Comparison of ENCODE assay signal across 15 cellular contexts in genomic region chr4:67727124-67727850, GRCh38. TPM values are rescaled to one million over a fixed set of nuclear protein-coding genes. Genes with fewer than 3 reads are reported as not detected.
A peak's percentile ranks its signal among the peaks of the same experiment; 100 is the strongest.
DNase-seq lines count a peak whose midpoint lies in the region; ATAC-seq and TF ChIP-seq lines count a peak whose summit lies in the region.
"Had no signal": no experiment of that assay in that cellular context is flagged by ENCODE, and none has a peak within 500 bp of the region (broad histone marks: within the 10 kb centered on the region; RNA-seq: fewer than 3 reads in every experiment).

No MANE protein-coding gene starts in this region.

- H3K4me1 Mint-ChIP-seq in activated CD8-positive, alpha-beta T cell treated with anti-CD3 and anti-CD28 coated beads for 36 hours (ENCODE audit: low read depth): peaks cover 8% of the 10 kb centered on the region
- H3K4me1 Mint-ChIP-seq in activated CD8-positive, alpha-beta T cell treated with anti-CD3 and anti-CD28 coated beads, Interleukin-2, amount 10 ng/mL, durations not matched to agents 7 days and 5 days (ENCODE audit: low read depth): peaks cover 2% of the 10 kb centered on the region

- no peak for DNase-seq in activated CD8-positive, alpha-beta T cell treated with anti-CD3 and anti-CD28 coated beads for 36 hours
- DNase-seq in activated CD8-positive, alpha-beta T cell treated with anti-CD3 and anti-CD28 coated beads, Interleukin-2, amount 10 ng/mL, durations not matched to agents 7 days and 5 days: no peak
- DNase-seq in RWPE2 (ENCODE audit: low spot score) (no peak), fibroblast of lung (ENCODE audit: low read depth in 2 of 2) (peak; percentile 35 to 91), smooth muscle cell (lab: John Stamatoyannopoulos, UW; ENCODE audit: unreplicated experiment) (no peak), cortex of kidney (lab: John Stamatoyannopoulos, UW) (no peak), NCI-H526 (lab: John Stamatoyannopoulos, UW) (no peak)
- DNase-seq: amniotic stem cell, MG63, mucosa of descending colon, NCI-H524 had no signal

- H3K4me2 ChIP-seq in fibroblast of lung (ENCODE audit: extremely low read depth, insufficient read depth, low read length): no peak overlapping the region
- H3K4me2 ChIP-seq in smooth muscle cell: no peak overlapping the region

- peaks cover 7% of the 10 kb centered on the region for H3K9me3 Mint-ChIP-seq in activated CD8-positive, alpha-beta T cell treated with anti-CD3 and anti-CD28 coated beads for 36 hours
- no peaks in the 10 kb centered on the region for H3K9me3 Mint-ChIP-seq in activated CD8-positive, alpha-beta T cell treated with anti-CD3 and anti-CD28 coated beads, Interleukin-2, amount 10 ng/mL, durations not matched to agents 7 days and 5 days (ENCODE audit: insufficient read depth)

- no peaks in the 10 kb centered on the region for H3K27me3 ChIP-seq in RWPE2 (ENCODE audit: insufficient read depth, poor library complexity, severe bottlenecking)
- H3K27me3 ChIP-seq in fibroblast of lung (ENCODE audit: control insufficient read depth, insufficient read depth, low read length): no peaks in the 10 kb centered on the region
- H3K27me3 ChIP-seq in smooth muscle cell (ENCODE audit: low read depth): no peaks in the 10 kb centered on the region
- H3K27me3 ChIP-seq: MG63 had no signal

- H3K79me2 ChIP-seq in fibroblast of lung (ENCODE audit: control insufficient read depth, insufficient read depth, low read length) (no peaks in the 10 kb centered on the region), smooth muscle cell (ENCODE audit: low read depth) (no peaks in the 10 kb centered on the region)

- H3K27me3 Mint-ChIP-seq in activated CD8-positive, alpha-beta T cell treated with anti-CD3 and anti-CD28 coated beads for 36 hours: no peaks in the 10 kb centered on the region
- no peaks in the 10 kb centered on the region for H3K27me3 Mint-ChIP-seq in activated CD8-positive, alpha-beta T cell treated with anti-CD3 and anti-CD28 coated beads, Interleukin-2, amount 10 ng/mL, durations not matched to agents 7 days and 5 days (ENCODE audit: low read depth)

- POLR2A ChIA-PET in activated CD8-positive, alpha-beta T cell treated with anti-CD3 and anti-CD28 coated beads for 36 hours (lab: Charles Lee): no interaction called here
- POLR2A ChIA-PET in activated CD8-positive, alpha-beta T cell treated with anti-CD3 and anti-CD28 coated beads, Interleukin-2, amount 10 ng/mL, durations not matched to agents 7 days and 5 days (lab: Charles Lee): no interaction called here

- no peaks in the 10 kb centered on the region for H3F3A ChIP-seq in smooth muscle cell (ENCODE audit: low read depth)

- H3K9me3 ChIP-seq in RWPE2 (ENCODE audit: severe bottlenecking) (peaks cover 5% of the 10 kb centered on the region), fibroblast of lung (ENCODE audit: control insufficient read depth, insufficient read depth, low read depth, low read length) (no peaks in the 10 kb centered on the region), smooth muscle cell (replicated peaks; ENCODE audit: low read depth) (no peaks in the 10 kb centered on the region)
- H3K9me3 ChIP-seq: MG63, mucosa of descending colon, thoracic aorta had no signal

- no peak overlapping the region for H2AFZ ChIP-seq in fibroblast of lung (ENCODE audit: low read length)
- no peak overlapping the region for H2AFZ ChIP-seq in smooth muscle cell (ENCODE audit: low read depth)

- intact Hi-C loops in activated CD8-positive, alpha-beta T cell treated with anti-CD3 and anti-CD28 coated beads for 36 hours (cut with micrococcal nuclease): no loop called here

- H3K4me3 Mint-ChIP-seq in activated CD8-positive, alpha-beta T cell treated with anti-CD3 and anti-CD28 coated beads for 36 hours: no peak overlapping the region
- H3K4me3 Mint-ChIP-seq in activated CD8-positive, alpha-beta T cell treated with anti-CD3 and anti-CD28 coated beads, Interleukin-2, amount 10 ng/mL, durations not matched to agents 7 days and 5 days: no peak overlapping the region

- CTCF ChIA-PET in activated CD8-positive, alpha-beta T cell treated with anti-CD3 and anti-CD28 coated beads for 36 hours (lab: Charles Lee): interaction anchor here (0.9 to 1.1 kb wide), 4 partner anchors 10 to 106 kb away, joined by 3 to 5 read pairs (median 4); no protein-coding TSS in a partner anchor
- CTCF ChIA-PET in activated CD8-positive, alpha-beta T cell treated with anti-CD3 and anti-CD28 coated beads, Interleukin-2, amount 10 ng/mL, durations not matched to agents 7 days and 5 days (lab: Charles Lee): interaction anchor here (0.8 to 2.0 kb wide), 2 partner anchors 17 to 19 kb away, joined by 4 to 6 read pairs; no protein-coding TSS in a partner anchor

- peaks cover 22% of the 10 kb centered on the region for H3K36me3 Mint-ChIP-seq in activated CD8-positive, alpha-beta T cell treated with anti-CD3 and anti-CD28 coated beads for 36 hours (ENCODE audit: low read depth)
- H3K36me3 Mint-ChIP-seq in activated CD8-positive, alpha-beta T cell treated with anti-CD3 and anti-CD28 coated beads, Interleukin-2, amount 10 ng/mL, durations not matched to agents 7 days and 5 days (ENCODE audit: low read depth): peaks cover 36% of the 10 kb centered on the region

- no peak overlapping the region for H3K4me3 ChIP-seq in RWPE2 (ENCODE audit: severe bottlenecking)
- H3K4me3 ChIP-seq in fibroblast of lung (replicated peaks in 1 of 4; ENCODE audit: control extremely low read depth in 1 of 4, insufficient read depth in 1 of 4, low read depth in 3 of 4, low read length in 4 of 4): no peak overlapping the region
- H3K4me3 ChIP-seq in smooth muscle cell: no peak overlapping the region
- H3K4me3 ChIP-seq: GM12878, MG63, mucosa of descending colon, thoracic aorta had no signal

- WGBS in smooth muscle cell (ENCODE audit: low lambda C conversion rate): 63% methylated on average over 4 of the region's 4 CpGs

- H3K36me3 ChIP-seq in RWPE2 (ENCODE audit: low read depth): no peaks in the 10 kb centered on the region; the same call in 1 of the 2 replicates
- no peaks in the 10 kb centered on the region for H3K36me3 ChIP-seq in fibroblast of lung (ENCODE audit: control insufficient read depth, insufficient read depth, low read length)
- H3K36me3 ChIP-seq in smooth muscle cell (ENCODE audit: low read depth): no peaks in the 10 kb centered on the region
- H3K36me3 ChIP-seq: MG63, thoracic aorta had no signal

- H4K20me1 ChIP-seq in fibroblast of lung (ENCODE audit: control insufficient read depth, extremely low read depth, insufficient read depth, low read length) (no peaks in the 10 kb centered on the region), smooth muscle cell (ENCODE audit: low read depth) (no peaks in the 10 kb centered on the region)

- H3K4me1 ChIP-seq in RWPE2 (ENCODE audit: insufficient read depth, poor library complexity, severe bottlenecking): peaks cover 30% of the 10 kb centered on the region
- H3K4me1 ChIP-seq in fibroblast of lung (ENCODE audit: control insufficient read depth, extremely low read depth, insufficient read depth, low read length): no peaks in the 10 kb centered on the region
- H3K4me1 ChIP-seq in smooth muscle cell (ENCODE audit: low read depth): no peaks in the 10 kb centered on the region

- no peak overlapping the region for H3K27ac Mint-ChIP-seq in activated CD8-positive, alpha-beta T cell treated with anti-CD3 and anti-CD28 coated beads for 36 hours
- H3K27ac Mint-ChIP-seq in activated CD8-positive, alpha-beta T cell treated with anti-CD3 and anti-CD28 coated beads, Interleukin-2, amount 10 ng/mL, durations not matched to agents 7 days and 5 days: no peak overlapping the region

- peak; percentile 58 for ATAC-seq in activated CD8-positive, alpha-beta T cell treated with anti-CD3 and anti-CD28 coated beads for 36 hours
- ATAC-seq in activated CD8-positive, alpha-beta T cell treated with anti-CD3 and anti-CD28 coated beads, Interleukin-2, amount 10 ng/mL, durations not matched to agents 7 days and 5 days: no peak
- ATAC-seq in RWPE2 (ENCODE audit: low read depth) (peak; percentile 61), HG02763 (IDR thresholded peaks at IDR 0.05; ENCODE audit: unreplicated experiment) (no peak)
- ATAC-seq: GM12878, mucosa of descending colon had no signal

- H3K27ac ChIP-seq in RWPE2 (ENCODE audit: poor library complexity, severe bottlenecking) (peak overlapping the region; percentile 83), fibroblast of lung (ENCODE audit: insufficient read depth, low read length) (no peak overlapping the region), smooth muscle cell (ENCODE audit: low read depth) (peak overlapping the region; percentile 64)
- H3K27ac ChIP-seq: thoracic aorta had no signal

- TF ChIP-seq CTCF in activated CD8-positive, alpha-beta T cell treated with anti-CD3 and anti-CD28 coated beads for 36 hours (IDR thresholded peaks at IDR 0.05): no peak
- TF ChIP-seq CTCF in RWPE2 (IDR thresholded peaks at IDR 0.05; ENCODE audit: poor library complexity, severe bottlenecking) (no peak), fibroblast of lung (conservative IDR thresholded peaks at IDR 0.05 in 1 of 2, IDR thresholded peaks at IDR 0.05 in 1 of 2; ENCODE audit: low read depth in 1 of 2, low read length in 2 of 2) (no peak), smooth muscle cell (IDR thresholded peaks at IDR 0.05; ENCODE audit: borderline replicate concordance, insufficient read depth, poor library complexity, severe bottlenecking) (no peak)

- H3K9ac ChIP-seq in fibroblast of lung (ENCODE audit: insufficient read depth, low read length) (no peak overlapping the region), smooth muscle cell (ENCODE audit: low read depth) (no peak overlapping the region)

RNA-seq across cellular contexts. Expression of gene UBA6, which starts 26.3 kb away (rescaled TPM):
- 10 to 100 TPM; 81.2 to 87.5 TPM for total RNA-seq in activated CD8-positive, alpha-beta T cell treated with anti-CD3 and anti-CD28 coated beads for 36 hours
- 10 to 100 TPM; 90.8 to 91.1 TPM for total RNA-seq in activated CD8-positive, alpha-beta T cell treated with anti-CD3 and anti-CD28 coated beads, Interleukin-2, amount 10 ng/mL, durations not matched to agents 7 days and 5 days
- 74.2 and 90.0 TPM in 2 replicates for total RNA-seq in fibroblast of lung
- polyA plus RNA-seq in fibroblast of lung: 92.8 and 127 TPM in 2 replicates
- 23.7 and 31.6 TPM in 2 replicates for polyA plus RNA-seq in fibroblast of lung (2012)
- polyA minus RNA-seq in fibroblast of lung (ENCODE audit: low replicate concordance): 4.9 and 17.0 TPM in 2 replicates
- 252 and 271 TPM in 2 replicates for total RNA-seq in smooth muscle cell
- 15.7 and 17.0 TPM in 2 replicates for polyA plus RNA-seq in smooth muscle cell

RNA-seq across cellular contexts. Expression of gene GNRHR, which starts 26.9 kb away (rescaled TPM):
- not detected for total RNA-seq in activated CD8-positive, alpha-beta T cell treated with anti-CD3 and anti-CD28 coated beads for 36 hours
- not detected for total RNA-seq in activated CD8-positive, alpha-beta T cell treated with anti-CD3 and anti-CD28 coated beads, Interleukin-2, amount 10 ng/mL, durations not matched to agents 7 days and 5 days
- total RNA-seq in fibroblast of lung (not detected in 2 replicates), smooth muscle cell (0.22 and 0.27 TPM in 2 replicates)
- polyA plus RNA-seq in fibroblast of lung (not detected in 2 replicates), smooth muscle cell (not detected in 2 replicates)
- polyA plus RNA-seq in fibroblast of lung (2012): 0.06 TPM in 1 of 2 replicates, not detected in the other
- not detected in 2 replicates for polyA minus RNA-seq in fibroblast of lung (ENCODE audit: low replicate concordance)
- total RNA-seq: GM12878, mucosa of descending colon, pulmonary artery endothelial cell, thoracic aorta had no signal

Comparison
In these comparisons a context has a peak if more than half of its experiments do, and no peak if none do; other contexts are left out.
1. ATAC-seq: peak in activated CD8-positive, alpha-beta T cell treated with anti-CD3 and anti-CD28 coated beads for 36 hours (single experiment) and RWPE2 (single experiment); none in activated CD8-positive, alpha-beta T cell treated with anti-CD3 and anti-CD28 coated beads, Interleukin-2, amount 10 ng/mL, durations not matched to agents 7 days and 5 days (single experiment) and HG02763 (single experiment).
2. DNase-seq: peak in fibroblast of lung (2 of 2); none in activated CD8-positive, alpha-beta T cell treated with anti-CD3 and anti-CD28 coated beads for 36 hours (single experiment), activated CD8-positive, alpha-beta T cell treated with anti-CD3 and anti-CD28 coated beads, Interleukin-2, amount 10 ng/mL, durations not matched to agents 7 days and 5 days (single experiment), RWPE2 (single experiment), smooth muscle cell (single experiment), cortex of kidney (single experiment) and NCI-H526 (0 of 2).